ENCODE assay signal across 1 cellular context in genomic region chr3:10303785-10304184, GRCh38.
TF ChIP-seq lines count a peak whose summit lies in the region.

No MANE protein-coding gene starts in this region.

TF ChIP-seq in WTC11, 78 proteins besides CTCF, POLR2A, EP300 and RAD21 (continued from another document):
- TF ChIP-seq, protein P1, sequence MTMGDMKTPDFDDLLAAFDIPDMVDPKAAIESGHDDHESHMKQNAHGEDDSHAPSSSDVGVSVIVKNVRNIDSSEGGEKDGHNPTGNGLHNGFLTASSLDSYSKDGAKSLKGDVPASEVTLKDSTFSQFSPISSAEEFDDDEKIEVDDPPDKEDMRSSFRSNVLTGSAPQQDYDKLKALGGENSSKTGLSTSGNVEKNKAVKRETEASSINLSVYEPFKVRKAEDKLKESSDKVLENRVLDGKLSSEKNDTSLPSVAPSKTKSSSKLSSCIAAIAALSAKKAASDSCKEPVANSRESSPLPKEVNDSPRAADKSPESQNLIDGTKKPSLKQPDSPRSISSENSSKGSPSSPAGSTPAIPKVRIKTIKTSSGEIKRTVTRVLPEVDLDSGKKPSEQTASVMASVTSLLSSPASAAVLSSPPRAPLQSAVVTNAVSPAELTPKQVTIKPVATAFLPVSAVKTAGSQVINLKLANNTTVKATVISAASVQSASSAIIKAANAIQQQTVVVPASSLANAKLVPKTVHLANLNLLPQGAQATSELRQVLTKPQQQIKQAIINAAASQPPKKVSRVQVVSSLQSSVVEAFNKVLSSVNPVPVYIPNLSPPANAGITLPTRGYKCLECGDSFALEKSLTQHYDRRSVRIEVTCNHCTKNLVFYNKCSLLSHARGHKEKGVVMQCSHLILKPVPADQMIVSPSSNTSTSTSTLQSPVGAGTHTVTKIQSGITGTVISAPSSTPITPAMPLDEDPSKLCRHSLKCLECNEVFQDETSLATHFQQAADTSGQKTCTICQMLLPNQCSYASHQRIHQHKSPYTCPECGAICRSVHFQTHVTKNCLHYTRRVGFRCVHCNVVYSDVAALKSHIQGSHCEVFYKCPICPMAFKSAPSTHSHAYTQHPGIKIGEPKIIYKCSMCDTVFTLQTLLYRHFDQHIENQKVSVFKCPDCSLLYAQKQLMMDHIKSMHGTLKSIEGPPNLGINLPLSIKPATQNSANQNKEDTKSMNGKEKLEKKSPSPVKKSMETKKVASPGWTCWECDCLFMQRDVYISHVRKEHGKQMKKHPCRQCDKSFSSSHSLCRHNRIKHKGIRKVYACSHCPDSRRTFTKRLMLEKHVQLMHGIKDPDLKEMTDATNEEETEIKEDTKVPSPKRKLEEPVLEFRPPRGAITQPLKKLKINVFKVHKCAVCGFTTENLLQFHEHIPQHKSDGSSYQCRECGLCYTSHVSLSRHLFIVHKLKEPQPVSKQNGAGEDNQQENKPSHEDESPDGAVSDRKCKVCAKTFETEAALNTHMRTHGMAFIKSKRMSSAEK (CRISPR knock-in tag; IDR thresholded peaks at IDR 0.05; ENCODE audit: borderline replicate concordance), result no peak
- no peak for TF ChIP-seq ZNF121 (CRISPR knock-in tag; IDR thresholded peaks at IDR 0.05)
- TF ChIP-seq, protein P2, sequence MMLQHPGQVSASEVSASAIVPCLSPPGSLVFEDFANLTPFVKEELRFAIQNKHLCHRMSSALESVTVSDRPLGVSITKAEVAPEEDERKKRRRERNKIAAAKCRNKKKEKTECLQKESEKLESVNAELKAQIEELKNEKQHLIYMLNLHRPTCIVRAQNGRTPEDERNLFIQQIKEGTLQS (CRISPR knock-in tag; conservative IDR thresholded peaks at IDR 0.05), result no peak
- no peak for TF ChIP-seq FOXP1 (CRISPR knock-in tag; IDR thresholded peaks at IDR 0.05; ENCODE audit: borderline replicate concordance)
- TF ChIP-seq ZNF317 (CRISPR knock-in tag; IDR thresholded peaks at IDR 0.05; ENCODE audit: borderline replicate concordance, low read depth), result no peak
- TF ChIP-seq ZNF416 (CRISPR knock-in tag; IDR thresholded peaks at IDR 0.05), result no peak
- TF ChIP-seq TP53 (CRISPR knock-in tag; IDR thresholded peaks at IDR 0.05), result no peak
- no peak for TF ChIP-seq ZNF425 (CRISPR knock-in tag; conservative IDR thresholded peaks at IDR 0.05)
- no peak for TF ChIP-seq ZNF138 (CRISPR knock-in tag; conservative IDR thresholded peaks at IDR 0.05)
- TF ChIP-seq, protein P3, sequence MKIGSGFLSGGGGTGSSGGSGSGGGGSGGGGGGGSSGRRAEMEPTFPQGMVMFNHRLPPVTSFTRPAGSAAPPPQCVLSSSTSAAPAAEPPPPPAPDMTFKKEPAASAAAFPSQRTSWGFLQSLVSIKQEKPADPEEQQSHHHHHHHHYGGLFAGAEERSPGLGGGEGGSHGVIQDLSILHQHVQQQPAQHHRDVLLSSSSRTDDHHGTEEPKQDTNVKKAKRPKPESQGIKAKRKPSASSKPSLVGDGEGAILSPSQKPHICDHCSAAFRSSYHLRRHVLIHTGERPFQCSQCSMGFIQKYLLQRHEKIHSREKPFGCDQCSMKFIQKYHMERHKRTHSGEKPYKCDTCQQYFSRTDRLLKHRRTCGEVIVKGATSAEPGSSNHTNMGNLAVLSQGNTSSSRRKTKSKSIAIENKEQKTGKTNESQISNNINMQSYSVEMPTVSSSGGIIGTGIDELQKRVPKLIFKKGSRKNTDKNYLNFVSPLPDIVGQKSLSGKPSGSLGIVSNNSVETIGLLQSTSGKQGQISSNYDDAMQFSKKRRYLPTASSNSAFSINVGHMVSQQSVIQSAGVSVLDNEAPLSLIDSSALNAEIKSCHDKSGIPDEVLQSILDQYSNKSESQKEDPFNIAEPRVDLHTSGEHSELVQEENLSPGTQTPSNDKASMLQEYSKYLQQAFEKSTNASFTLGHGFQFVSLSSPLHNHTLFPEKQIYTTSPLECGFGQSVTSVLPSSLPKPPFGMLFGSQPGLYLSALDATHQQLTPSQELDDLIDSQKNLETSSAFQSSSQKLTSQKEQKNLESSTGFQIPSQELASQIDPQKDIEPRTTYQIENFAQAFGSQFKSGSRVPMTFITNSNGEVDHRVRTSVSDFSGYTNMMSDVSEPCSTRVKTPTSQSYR (CRISPR knock-in tag; IDR thresholded peaks at IDR 0.05), result no peak
- no peak for TF ChIP-seq NFYB (CRISPR knock-in tag; conservative IDR thresholded peaks at IDR 0.05; ENCODE audit: low read depth)
- TF ChIP-seq ZBTB21 (CRISPR knock-in tag; IDR thresholded peaks at IDR 0.05; ENCODE audit: borderline replicate concordance), result no peak
- TF ChIP-seq IRF2 (CRISPR knock-in tag; IDR thresholded peaks at IDR 0.05; ENCODE audit: borderline replicate concordance, low read depth), result no peak
- TF ChIP-seq, protein P4, sequence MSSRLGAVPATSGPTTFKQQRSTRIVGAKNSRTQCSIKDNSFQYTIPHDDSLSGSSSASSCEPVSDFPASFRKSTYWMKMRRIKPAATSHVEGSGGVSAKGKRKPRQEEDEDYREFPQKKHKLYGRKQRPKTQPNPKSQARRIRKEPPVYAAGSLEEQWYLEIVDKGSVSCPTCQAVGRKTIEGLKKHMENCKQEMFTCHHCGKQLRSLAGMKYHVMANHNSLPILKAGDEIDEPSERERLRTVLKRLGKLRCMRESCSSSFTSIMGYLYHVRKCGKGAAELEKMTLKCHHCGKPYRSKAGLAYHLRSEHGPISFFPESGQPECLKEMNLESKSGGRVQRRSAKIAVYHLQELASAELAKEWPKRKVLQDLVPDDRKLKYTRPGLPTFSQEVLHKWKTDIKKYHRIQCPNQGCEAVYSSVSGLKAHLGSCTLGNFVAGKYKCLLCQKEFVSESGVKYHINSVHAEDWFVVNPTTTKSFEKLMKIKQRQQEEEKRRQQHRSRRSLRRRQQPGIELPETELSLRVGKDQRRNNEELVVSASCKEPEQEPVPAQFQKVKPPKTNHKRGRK (CRISPR knock-in tag; IDR thresholded peaks at IDR 0.05; ENCODE audit: borderline replicate concordance), result no peak
- no peak for TF ChIP-seq ZMAT4 (CRISPR knock-in tag; IDR thresholded peaks at IDR 0.05)
